ENCODE assay signal across 14 cellular contexts in the genomic region with DNA sequence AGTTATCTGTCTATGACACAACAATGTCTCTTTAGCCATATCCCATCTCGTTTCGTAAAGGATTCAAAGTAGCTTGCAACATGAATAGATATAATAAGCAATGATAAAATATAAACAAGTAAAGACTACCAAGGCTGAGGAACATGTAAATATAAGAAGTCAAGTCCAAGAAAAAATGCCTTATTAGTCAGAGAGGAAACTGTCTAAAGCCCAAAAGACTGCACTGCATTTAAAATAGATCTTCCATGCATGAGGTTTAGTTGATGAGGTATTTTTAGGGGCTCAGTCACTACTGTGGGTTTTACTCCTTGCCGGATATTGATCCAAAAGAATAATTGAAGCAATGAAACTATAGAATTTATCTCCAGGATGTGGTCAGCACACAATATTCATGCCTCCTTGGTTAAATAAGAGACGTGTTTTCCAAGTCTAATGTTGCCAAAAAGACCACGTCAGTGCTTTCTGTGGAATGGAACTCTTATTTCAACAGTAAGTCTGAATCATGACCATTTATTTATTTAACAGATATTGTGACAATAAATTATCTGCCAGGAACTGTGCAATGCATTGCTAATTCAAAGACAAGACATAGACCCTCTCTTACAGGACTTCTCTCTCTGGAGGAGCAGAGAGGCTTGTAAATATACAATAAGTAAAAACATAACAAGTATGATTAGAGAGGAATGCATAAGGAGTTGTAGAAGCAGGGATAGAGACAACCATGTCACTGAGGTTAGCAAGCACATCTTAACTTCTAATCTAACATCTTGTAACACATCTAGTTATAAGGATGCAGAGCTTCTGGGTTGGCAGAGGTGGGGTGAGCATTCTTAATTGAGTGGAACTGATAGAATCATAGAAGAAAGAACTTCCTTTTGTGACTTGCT.
DNase-seq lines count a peak whose midpoint lies in the region; ATAC-seq, FAIRE-seq and TF ChIP-seq lines count a peak whose summit lies in the region.
"Had no signal": no experiment of that assay in that cellular context is flagged by ENCODE, and none has a peak within 500 bp of the region (broad histone marks: within the 10 kb centered on the region; RNA-seq: fewer than 3 reads in every experiment).

No MANE protein-coding gene starts in this region.

- peak; percentile 47 for ATAC-seq in lung (ENCODE audit: insufficient read depth, low FRiP score)
- ATAC-seq in HG02973 (IDR thresholded peaks at IDR 0.05; ENCODE audit: unreplicated experiment) = no peak
- ATAC-seq in GM21390 (IDR thresholded peaks at IDR 0.05; ENCODE audit: unreplicated experiment) = no peak
- ATAC-seq in HG03025 (IDR thresholded peaks at IDR 0.05; ENCODE audit: low FRiP score, unreplicated experiment) = no peak
- ATAC-seq in HG03521 (IDR thresholded peaks at IDR 0.05; ENCODE audit: unreplicated experiment) = no peak
- ATAC-seq: activated CD8-positive, alpha-beta T cell treated with anti-CD3 and anti-CD28 coated beads, Interleukin-2, amount 10 ng/mL, durations not matched to agents 7 days and 5 days; activated naive CD4-positive, alpha-beta T cell treated with anti-CD3 and anti-CD28 coated beads, Interleukin-2, amount 50 U/mL, for 72 hours; stimulated activated memory B cell treated with anti-CD40 and anti-IgM and Interleukin-4, amounts not matched to agents 10 μg/mL and 1 μg/mL and 100 μg/mL, for 72 hours had no signal

- peak overlapping the region in 1 of 2 donors; percentile 21 for H3K27ac ChIP-seq in lung (ENCODE audit: low read depth in 1 of 2, low read length in 1 of 2)

- DNase-seq in AG04449 (ENCODE audit: low read depth, low spot score) (peak; percentile 98), LHCN-M2 (ENCODE audit: low read depth) (peak; percentile 65), bronchial epithelial cell (ENCODE audit: low read depth) (peak; percentile 92), lung (ENCODE audit: low spot score) (no peak)
- DNase-seq: activated CD8-positive, alpha-beta T cell treated with anti-CD3 and anti-CD28 coated beads, Interleukin-2, amount 10 ng/mL, durations not matched to agents 7 days and 5 days; BE2C; NCI-H1092; NCI-H748 treated with DMSO at 0.1 percent for 48 hours had no signal

- POLR2A ChIA-PET in AG04449 (lab: Yijun Ruan, JAX) = no interaction called here

- 74 to 77% methylated on average over 5 of the region's 5 CpGs for whole genome bisulfite sequencing in lung, 2 donors

- H3K4me1 ChIP-seq in lung (ENCODE audit: control insufficient read depth in 2 of 2, insufficient read depth in 2 of 2, low read length in 2 of 2) = no peaks in the 10 kb centered on the region
- H3K4me1 ChIP-seq: BE2C had no signal

- H3K27me3 ChIP-seq in bronchial epithelial cell (ENCODE audit: control insufficient read depth, insufficient read depth, low read length) (no peaks in the 10 kb centered on the region), lung (ENCODE audit: control insufficient read depth, insufficient read depth) (no peaks in the 10 kb centered on the region)
- H3K27me3 ChIP-seq: BE2C had no signal

- CTCF ChIA-PET in AG04449 (lab: Yijun Ruan, JAX) = interaction anchor here (1.0 to 1.1 kb wide), 3 partner anchors 11 to 609 kb away, joined by 3 read pairs; no protein-coding TSS in a partner anchor

- no peaks in the 10 kb centered on the region for H3K36me3 ChIP-seq in bronchial epithelial cell (ENCODE audit: control insufficient read depth, insufficient read depth, low read length)
- H3K36me3 ChIP-seq in lung (ENCODE audit: control insufficient read depth in 2 of 2, insufficient read depth in 2 of 2, low read length in 2 of 2) = no peaks in the 10 kb centered on the region
- H3K36me3 ChIP-seq: BE2C had no signal

- TF ChIP-seq CTCF in AG04449 (IDR thresholded peaks at IDR 0.05; ENCODE audit: insufficient read depth, low read length, missing control alignments) (no peak), bronchial epithelial cell (IDR thresholded peaks at IDR 0.05; ENCODE audit: insufficient read depth, low read length, severe bottlenecking) (no peak), lung (IDR thresholded peaks at IDR 0.05; ENCODE audit: control extremely low read depth, extremely low read depth) (no peak)

- H3K4me3 ChIP-seq in AG04449 (ENCODE audit: low read depth, low read length) (no peak overlapping the region; the same call in 1 of the 2 replicates), bronchial epithelial cell (ENCODE audit: low read depth, low read length) (no peak overlapping the region), lung (no peak overlapping the region)

- H3K9me3 ChIP-seq in lung (ENCODE audit: control insufficient read depth in 2 of 2, insufficient read depth in 1 of 2, low read length in 1 of 2) = no peaks in the 10 kb centered on the region
- H3K9me3 ChIP-seq: BE2C had no signal

- no peak for FAIRE-seq in bronchial epithelial cell (lab: Jason Lieb, UNC)
